ENCODE assay signal across 10 cellular contexts in the genomic region with DNA sequence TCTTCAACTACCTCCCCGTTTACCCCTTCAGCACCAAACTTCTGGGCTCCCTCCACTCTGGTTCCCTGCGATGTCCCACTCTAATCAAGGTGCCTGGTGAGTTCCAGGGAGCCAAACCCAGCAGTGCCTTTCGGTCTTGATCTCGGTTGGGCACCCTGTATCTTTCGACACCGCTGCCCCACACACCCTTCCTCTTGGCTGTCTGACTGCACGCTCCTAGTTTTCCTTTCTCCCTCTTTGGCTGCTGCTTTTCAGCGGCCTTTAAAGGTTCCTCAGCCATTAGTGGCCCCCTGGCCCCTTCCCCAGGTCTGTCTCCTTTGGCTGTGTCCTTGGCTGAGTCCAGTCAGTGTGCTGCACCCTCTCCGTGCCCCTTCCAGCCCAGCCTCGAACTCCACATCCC. TPM values are rescaled to one million over a fixed set of nuclear protein-coding genes. Genes with fewer than 3 reads are reported as not detected.
A peak's percentile ranks its signal among the peaks of the same experiment; 100 is the strongest.
DNase-seq lines count a peak whose midpoint lies in the region; ATAC-seq and TF ChIP-seq lines count a peak whose summit lies in the region.
"Had no signal": no experiment of that assay in that cellular context is flagged by ENCODE, and none has a peak within 500 bp of the region (broad histone marks: within the 10 kb centered on the region; RNA-seq: fewer than 3 reads in every experiment).

No MANE protein-coding gene starts in this region.

- H3K9ac ChIP-seq in muscle layer of colon (ENCODE audit: low read length), result peak overlapping the region; percentile 49

- no peak for DNase-seq in heart right ventricle
- DNase-seq in Right ventricle myocardium superior, result no peak
- no peak for DNase-seq in choroid plexus epithelial cell (ENCODE audit: low read depth)
- no peak for DNase-seq in uterus
- no peak for DNase-seq in activated CD4-positive, alpha-beta T cell treated with anti-CD3 and anti-CD28 coated beads, Interleukin-2, amount 50 U/mL, for 4 hours
- no peak for DNase-seq in NCI-H446 (lab: John Stamatoyannopoulos, UW)
- DNase-seq: left colon, NCI-H2029 treated with DMSO at 0.1 percent for 48 hours had no signal

- intact Hi-C loops in heart right ventricle (cut with DNase I) (no loop called here), Right ventricle myocardium superior (cut with DNase I) (no loop called here), uterus (cut with DNase I; ENCODE audit: low total_unique reads) (no loop called here)

- H3K27me3 ChIP-seq in heart right ventricle (no peaks in the 10 kb centered on the region), muscle layer of colon (ENCODE audit: control insufficient read depth in 1 of 2, insufficient read depth in 2 of 2, low read length in 2 of 2) (no peaks in the 10 kb centered on the region), uterus (no peaks in the 10 kb centered on the region)

- H3K4me1 ChIP-seq in heart right ventricle, result peaks cover 4 to 21% (median 18%) of the 10 kb centered on the region in 9 donors
- H3K4me1 ChIP-seq in muscle layer of colon (ENCODE audit: insufficient read depth, low read length), result peaks cover 12% of the 10 kb centered on the region
- peaks cover 0 to 4% of the 10 kb centered on the region in 2 donors for H3K4me1 ChIP-seq in uterus

- 46 to 49% methylated on average over 10 of the region's 10 CpGs for WGBS in heart right ventricle, 2 donors

- H3K9me3 ChIP-seq in heart right ventricle (no peaks in the 10 kb centered on the region), muscle layer of colon (ENCODE audit: low read length) (no peaks in the 10 kb centered on the region), uterus (no peaks in the 10 kb centered on the region)

- peak overlapping the region; percentile 88 to 99 (median 96) for H3K27ac ChIP-seq in heart right ventricle
- peak overlapping the region; percentile 86 for H3K27ac ChIP-seq in muscle layer of colon (ENCODE audit: low read depth, low read length)
- peak overlapping the region; percentile 90 to 96 for H3K27ac ChIP-seq in uterus

- ATAC-seq in heart right ventricle (peak in 4 of 8 donors; percentile 8 to 25 (median 16)), Right ventricle myocardium superior (ENCODE audit: poor library complexity) (no peak), GM18907 (IDR thresholded peaks at IDR 0.05; ENCODE audit: unreplicated experiment) (no peak)

- no peak for TF ChIP-seq CTCF in heart right ventricle (IDR thresholded peaks at IDR 0.05)
- no peak for TF ChIP-seq CTCF in choroid plexus epithelial cell (conservative IDR thresholded peaks at IDR 0.05; ENCODE audit: low read depth, low read length)
- no peak for TF ChIP-seq CTCF in uterus (IDR thresholded peaks at IDR 0.05)

- H3K4me3 ChIP-seq in heart right ventricle (peak overlapping the region in 9 of 10 donors; percentile 64 to 92 (median 78)), choroid plexus epithelial cell (ENCODE audit: low read depth, low read length) (peak overlapping the region; percentile 64), muscle layer of colon (ENCODE audit: low read depth in 1 of 2, low read length in 2 of 2) (peak overlapping the region; percentile 78 to 86), uterus (peak overlapping the region; percentile 51 to 68)

- no peak for TF ChIP-seq POLR2A in uterus (IDR thresholded peaks at IDR 0.05)

- peaks cover 0 to 64% (median 10%) of the 10 kb centered on the region in 9 donors for H3K36me3 ChIP-seq in heart right ventricle
- H3K36me3 ChIP-seq in muscle layer of colon (ENCODE audit: insufficient read depth, low read length), result peaks cover 14% of the 10 kb centered on the region
- no peaks in the 10 kb centered on the region for H3K36me3 ChIP-seq in uterus

RNA-seq across cellular contexts. Expression of a gene that starts 0.8 kb away (rescaled TPM):
- total RNA-seq in heart right ventricle (10 to 100 TPM in 7 of 10 donors, 1 to 10 TPM in 3; 8.7 to 20.5 (median 13.7) TPM), Right ventricle myocardium superior (11.1 TPM), uterus (100 to 1,000 TPM in 1 of 4 donors, 10 to 100 TPM in 3; 67.1 to 349 (median 83.7) TPM)
- polyA plus RNA-seq in heart right ventricle, result 10 to 100 TPM in 1 of 2 donors, 1 to 10 TPM in 1; 6.7 to 35.0 TPM

RNA-seq across cellular contexts. Expression of a gene that starts 18.0 kb away (rescaled TPM):
- total RNA-seq in heart right ventricle (100 to 1,000 TPM in 1 of 10 donors, 10 to 100 TPM in 9; 40.6 to 111 (median 55.0) TPM), Right ventricle myocardium superior (62.0 TPM), uterus (100 to 1,000 TPM in 3 of 4 donors, 10 to 100 TPM in 1; 44.7 to 176 (median 142) TPM)
- 100 to 1,000 TPM in 1 of 2 donors, 10 to 100 TPM in 1; 27.9 to 104 TPM for polyA plus RNA-seq in heart right ventricle

RNA-seq across cellular contexts. Expression of a gene that starts 18.6 kb away (rescaled TPM):
- total RNA-seq in heart right ventricle, result 10 to 100 TPM; 38.5 to 59.6 (median 42.9) TPM
- polyA plus RNA-seq in heart right ventricle, result 10 to 100 TPM; 48.7 to 51.4 TPM
- total RNA-seq in Right ventricle myocardium superior, result 47.7 TPM
- 10 to 100 TPM; 35.9 to 65.4 (median 55.3) TPM for total RNA-seq in uterus

RNA-seq across cellular contexts. Expression of a gene that starts 33.0 kb away (rescaled TPM):
- 10 to 100 TPM; 26.4 to 42.3 (median 29.4) TPM for total RNA-seq in heart right ventricle
- 10 to 100 TPM; 43.4 to 45.7 TPM for polyA plus RNA-seq in heart right ventricle
- 36.3 TPM for total RNA-seq in Right ventricle myocardium superior
- total RNA-seq in uterus, result 10 to 100 TPM in 3 of 4 donors, 1 to 10 TPM in 1; 9.7 to 35.8 (median 26.9) TPM

RNA-seq across cellular contexts. Expression of a gene that starts 41.1 kb away (rescaled TPM):
- total RNA-seq in heart right ventricle, result 10 to 100 TPM in 4 of 10 donors, 1 to 10 TPM in 6; 6.2 to 19.5 (median 8.3) TPM
- 10 to 100 TPM; 18.3 to 27.1 TPM for polyA plus RNA-seq in heart right ventricle
- 12.4 TPM for total RNA-seq in Right ventricle myocardium superior
- total RNA-seq in uterus, result 10 to 100 TPM; 19.1 to 63.0 (median 56.7) TPM
